19 cellular contexts compared by ENCODE assay signal in genomic region chr16:85565796-85566501, GRCh38. TPM values are rescaled to one million over a fixed set of nuclear protein-coding genes. Genes with fewer than 3 reads are reported as not detected.
DNase-seq lines count a peak whose midpoint lies in the region; ATAC-seq and TF ChIP-seq lines count a peak whose summit lies in the region.
"Had no signal": no experiment of that assay in that cellular context is flagged by ENCODE, and none has a peak within 500 bp of the region (broad histone marks: within the 10 kb centered on the region; RNA-seq: fewer than 3 reads in every experiment).

No MANE protein-coding gene starts in this region.

- peaks cover 88% of the 10 kb centered on the region for H3K4me1 Mint-ChIP-seq in WTC11

- no peaks in the 10 kb centered on the region for H4K20me1 ChIP-seq in PC-3 (ENCODE audit: low read length)

- TF ChIP-seq EP300 in sigmoid colon (IDR thresholded peaks at IDR 0.05), result no peak

- H3K27ac ChIP-seq in HEK293 (ENCODE audit: extremely low read depth, low read depth, low read length) (no peak overlapping the region), lower lobe of right lung (peak overlapping the region; percentile 41), sigmoid colon (peak overlapping the region in 3 of 4 donors; percentile 1 to 57 (median 36)), PC-3 (ENCODE audit: low read length) (no peak overlapping the region)
- H3K27ac ChIP-seq: GM23248, SJCRH30 had no signal

- no peak overlapping the region for H2AFZ ChIP-seq in PC-3 (ENCODE audit: low read length)
- H2AFZ ChIP-seq: GM23248 had no signal

- ATAC-seq in WTC11, result no peak
- no peak for ATAC-seq in lower lobe of right lung
- ATAC-seq in PC-3, result no peak
- ATAC-seq: GM12878 had no signal

- peaks cover 7% of the 10 kb centered on the region for H3K36me3 Mint-ChIP-seq in WTC11
- H3K36me3 Mint-ChIP-seq: activated naive CD4-positive, alpha-beta T cell treated with anti-CD3 and anti-CD28 coated beads, Interleukin-2, amount 50 U/mL, for 24 hours had no signal

- no peaks in the 10 kb centered on the region for H3F3A ChIP-seq in PC-3 (ENCODE audit: low read length, unreplicated experiment)

- no peak overlapping the region for H3K4me3 ChIP-seq in HEK293 (ENCODE audit: low read depth, low read length)
- no peak overlapping the region for H3K4me3 ChIP-seq in lower lobe of right lung
- no peak overlapping the region for H3K4me3 ChIP-seq in sigmoid colon
- no peak overlapping the region for H3K4me3 ChIP-seq in PC-3 (ENCODE audit: low read length)
- H3K4me3 ChIP-seq: GM12878, GM23248, SJCRH30 had no signal

- H3K4me2 ChIP-seq in PC-3 (ENCODE audit: low read length), result no peak overlapping the region

- H3K27me3 ChIP-seq in lower lobe of right lung (ENCODE audit: low read depth) (no peaks in the 10 kb centered on the region), sigmoid colon (no peaks in the 10 kb centered on the region), PC-3 (ENCODE audit: low read length) (no peaks in the 10 kb centered on the region)
- H3K27me3 ChIP-seq: SJCRH30 had no signal

- H3K9me3 ChIP-seq in HEK293 (ENCODE audit: control insufficient read depth, insufficient read depth, low read depth, low read length), result no peaks in the 10 kb centered on the region
- H3K9me3 ChIP-seq in lower lobe of right lung, result no peaks in the 10 kb centered on the region
- H3K9me3 ChIP-seq in sigmoid colon, result no peaks in the 10 kb centered on the region
- H3K9me3 ChIP-seq in PC-3 (ENCODE audit: low read length), result no peaks in the 10 kb centered on the region
- H3K9me3 ChIP-seq: SJCRH30 had no signal

- 0 out of 2 replicates have a peak, but pooled peaks cover 8% of the 10 kb centered on the region for H3K79me2 ChIP-seq in PC-3 (ENCODE audit: low read length)

- no peaks in the 10 kb centered on the region for H3K9me2 ChIP-seq in PC-3 (replicated peaks; ENCODE audit: low read length)

- H3K4me1 ChIP-seq in HEK293 (ENCODE audit: control insufficient read depth, insufficient read depth, low read length) (peaks cover 21% of the 10 kb centered on the region), lower lobe of right lung (peaks cover 97% of the 10 kb centered on the region), sigmoid colon (peaks cover 0 to 62% (median 49%) of the 10 kb centered on the region in 4 donors), PC-3 (ENCODE audit: insufficient read depth, low read length) (peaks cover 22% of the 10 kb centered on the region)

- CTCF ChIA-PET in HEK293 (lab: Yijun Ruan, JAX), result interaction anchor here (0.8 to 2.2 kb wide), 4 partner anchors 8 to 49 kb away, joined by 3 to 7 read pairs (median 3); no protein-coding TSS in a partner anchor
- CTCF ChIA-PET in WTC11 (lab: Charles Lee), result interaction anchor here (0.7 to 7.9 kb wide), 4 partner anchors 9 to 41 kb away, joined by 3 to 60 read pairs (median 18); no protein-coding TSS in a partner anchor
- CTCF ChIA-PET in PC-3 (lab: Charles Lee), result no interaction called here

- POLR2A ChIA-PET in HEK293 (lab: Yijun Ruan, JAX) (no interaction called here), WTC11 (lab: Charles Lee) (no interaction called here), PC-3 (lab: Charles Lee; ENCODE audit: unreplicated experiment) (no interaction called here)

- H3K4me3 Mint-ChIP-seq in WTC11, result no peak overlapping the region
- H3K4me3 Mint-ChIP-seq: activated CD4-positive, alpha-beta T cell treated with anti-CD3 and anti-CD28 coated beads, Interleukin-2, amount 10 ng/mL, durations not matched to agents 7 days and 5 days; activated naive CD4-positive, alpha-beta T cell treated with anti-CD3 and anti-CD28 coated beads, Interleukin-2, amount 50 U/mL, for 24 hours had no signal

- no peaks in the 10 kb centered on the region for H3K27me3 Mint-ChIP-seq in WTC11 (ENCODE audit: low read depth)
- H3K27me3 Mint-ChIP-seq: activated CD4-positive, alpha-beta T cell treated with anti-CD3 and anti-CD28 coated beads, Interleukin-2, amount 10 ng/mL, durations not matched to agents 7 days and 5 days; activated naive CD4-positive, alpha-beta T cell treated with anti-CD3 and anti-CD28 coated beads, Interleukin-2, amount 50 U/mL, for 24 hours had no signal

- H3K9me3 Mint-ChIP-seq in WTC11, result peaks cover 7% of the 10 kb centered on the region; the same call in 1 of the 2 replicates
- H3K9me3 Mint-ChIP-seq: activated CD4-positive, alpha-beta T cell treated with anti-CD3 and anti-CD28 coated beads, Interleukin-2, amount 10 ng/mL, durations not matched to agents 7 days and 5 days; activated naive CD4-positive, alpha-beta T cell treated with anti-CD3 and anti-CD28 coated beads, Interleukin-2, amount 50 U/mL, for 24 hours had no signal

- 69 to 84% methylated on average over 20 of the region's 20 CpGs for WGBS in sigmoid colon, 2 donors

- intact Hi-C loops in lower lobe of right lung (cut with DNase I), result no loop called here
- intact Hi-C loops in sigmoid colon (cut with DNase I), result no loop called here
- intact Hi-C loops in PC-3 (cut with micrococcal nuclease), result no loop called here

- TF ChIP-seq CTCF in HEK293 (tag by site-specific recombination; IDR thresholded peaks at IDR 0.05) (no peak), WTC11 (IDR thresholded peaks at IDR 0.05) (no peak), lower lobe of right lung (IDR thresholded peaks at IDR 0.05) (no peak), sigmoid colon (IDR thresholded peaks at IDR 0.05) (no peak), PC-3 (conservative IDR thresholded peaks at IDR 0.05; ENCODE audit: low read depth, low read length) (no peak)

- DNase-seq in WTC11 (ENCODE audit: low spot score), result no peak
- DNase-seq in lower lobe of right lung, result no peak
- DNase-seq in sigmoid colon, result no peak
- DNase-seq in mucosa of gallbladder (ENCODE audit: low spot score), result no peak
- no peak for DNase-seq in amniotic stem cell (lab: John Stamatoyannopoulos, UW)
- DNase-seq in PC-3, result no peak
- no peak for DNase-seq in GM19240 (ENCODE audit: insufficient read length, low spot score)
- DNase-seq: activated CD4-positive, alpha-beta T cell treated with anti-CD3 and anti-CD28 coated beads, Interleukin-2, amount 10 ng/mL, durations not matched to agents 7 days and 5 days; activated T-cell treated with anti-CD3 and anti-CD28 coated beads, Interleukin-2, amount 50 U/mL, for 1 hour; Calu3; effector memory CD4-positive, alpha-beta T cell; GM23248; MM.1S; NCI-H187 treated with DMSO at 0.1 percent for 48 hours; NCI-H446 treated with DMSO at 0.1 percent for 48 hours; SJCRH30 had no signal

- H3K9ac ChIP-seq in PC-3 (ENCODE audit: low read length), result no peak overlapping the region
- H3K9ac ChIP-seq: GM23248 had no signal

- H3K36me3 ChIP-seq in HEK293 (ENCODE audit: control insufficient read depth in 2 of 2, insufficient read depth in 1 of 2, low read length in 2 of 2), result no peaks in the 10 kb centered on the region
- no peaks in the 10 kb centered on the region for H3K36me3 ChIP-seq in lower lobe of right lung
- H3K36me3 ChIP-seq in sigmoid colon, result no peaks in the 10 kb centered on the region
- no peaks in the 10 kb centered on the region for H3K36me3 ChIP-seq in PC-3 (ENCODE audit: low read depth, low read length)
- H3K36me3 ChIP-seq: SJCRH30 had no signal

- BruUV-seq in PC-3 (replicated peaks; lab: Mats Ljungman, UMichigan), result no TSS peak

- peak overlapping the region; percentile 53 for H3K27ac Mint-ChIP-seq in WTC11
- H3K27ac Mint-ChIP-seq: activated CD4-positive, alpha-beta T cell treated with anti-CD3 and anti-CD28 coated beads, Interleukin-2, amount 10 ng/mL, durations not matched to agents 7 days and 5 days had no signal

- no peak for TF ChIP-seq POLR2A in sigmoid colon (IDR thresholded peaks at IDR 0.05)

TF ChIP-seq in HEK293, 187 proteins besides CTCF, POLR2A, EP300 and RAD21:
- TF ChIP-seq ZNF433 (tag by site-specific recombination; IDR thresholded peaks at IDR 0.05; ENCODE audit: low read depth) (no peak), ZNF768 (tag by site-specific recombination; IDR thresholded peaks at IDR 0.05) (peak; percentile 76; the same call in 1 of the 2 replicates), REPIN1 (tag by site-specific recombination; IDR thresholded peaks at IDR 0.05; ENCODE audit: low read depth) (no peak)
- TF ChIP-seq, protein P1, sequence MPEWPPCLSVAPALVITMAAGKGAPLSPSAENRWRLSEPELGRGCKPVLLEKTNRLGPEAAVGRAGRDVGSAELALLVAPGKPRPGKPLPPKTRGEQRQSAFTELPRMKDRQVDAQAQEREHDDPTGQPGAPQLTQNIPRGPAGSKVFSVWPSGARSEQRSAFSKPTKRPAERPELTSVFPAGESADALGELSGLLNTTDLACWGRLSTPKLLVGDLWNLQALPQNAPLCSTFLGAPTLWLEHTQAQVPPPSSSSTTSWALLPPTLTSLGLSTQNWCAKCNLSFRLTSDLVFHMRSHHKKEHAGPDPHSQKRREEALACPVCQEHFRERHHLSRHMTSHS (tag by site-specific recombination; IDR thresholded peaks at IDR 0.05), result no peak
TF ChIP-seq in HEK293: peak in this region for 1.

TF ChIP-seq in WTC11, 78 proteins besides CTCF, POLR2A, EP300 and RAD21 (continues in another document):
- TF ChIP-seq NFATC4 (CRISPR knock-in tag; IDR thresholded peaks at IDR 0.05) (no peak), MYBL2 (CRISPR knock-in tag; IDR thresholded peaks at IDR 0.05) (no peak), CREM (CRISPR knock-in tag; IDR thresholded peaks at IDR 0.05) (no peak), ZBTB21 (CRISPR knock-in tag; IDR thresholded peaks at IDR 0.05; ENCODE audit: borderline replicate concordance) (no peak), PRRX2 (CRISPR knock-in tag; IDR thresholded peaks at IDR 0.05) (no peak), ZNF423 (CRISPR knock-in tag; IDR thresholded peaks at IDR 0.05) (no peak), FOXK1 (CRISPR knock-in tag; IDR thresholded peaks at IDR 0.05) (no peak), JAZF1 (CRISPR knock-in tag; IDR thresholded peaks at IDR 0.05) (no peak), MXD4 (CRISPR knock-in tag; IDR thresholded peaks at IDR 0.05; ENCODE audit: borderline replicate concordance) (no peak), ZNF317 (CRISPR knock-in tag; IDR thresholded peaks at IDR 0.05; ENCODE audit: borderline replicate concordance, low read depth) (no peak), ZNF396 (CRISPR knock-in tag; IDR thresholded peaks at IDR 0.05; ENCODE audit: borderline replicate concordance) (no peak), OVOL2 (CRISPR knock-in tag; IDR thresholded peaks at IDR 0.05; ENCODE audit: borderline replicate concordance) (no peak)
- TF ChIP-seq, protein P2, sequence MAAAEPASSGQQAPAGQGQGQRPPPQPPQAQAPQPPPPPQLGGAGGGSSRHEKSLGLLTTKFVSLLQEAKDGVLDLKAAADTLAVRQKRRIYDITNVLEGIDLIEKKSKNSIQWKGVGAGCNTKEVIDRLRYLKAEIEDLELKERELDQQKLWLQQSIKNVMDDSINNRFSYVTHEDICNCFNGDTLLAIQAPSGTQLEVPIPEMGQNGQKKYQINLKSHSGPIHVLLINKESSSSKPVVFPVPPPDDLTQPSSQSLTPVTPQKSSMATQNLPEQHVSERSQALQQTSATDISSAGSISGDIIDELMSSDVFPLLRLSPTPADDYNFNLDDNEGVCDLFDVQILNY (CRISPR knock-in tag; IDR thresholded peaks at IDR 0.05), result no peak

RNA-seq across cellular contexts. Expression of gene GSE1, which starts 47.2 kb away (rescaled TPM):
- total RNA-seq in WTC11 (2021) (91.0 to 124 TPM (median 93.8 TPM) in 3 replicates), lower lobe of right lung (85.2 TPM), sigmoid colon (10 to 100 TPM; 30.8 to 76.7 (median 47.3) TPM), mucosa of gallbladder (82.9 TPM), PC-3 (2014; rRNA removed) (38.4 and 60.8 TPM in 2 replicates)
- 10 to 100 TPM; 12.0 to 49.5 (median 19.4) TPM for polyA plus RNA-seq in sigmoid colon

Comparison
In these comparisons a context has a peak if more than half of its experiments do, and no peak if none do; other contexts are left out.
1. H3K27ac ChIP-seq: peak in lower lobe of right lung (single experiment) and sigmoid colon (3 of 4); none in HEK293 (single experiment) and PC-3 (single experiment).